17 cellular contexts compared by ENCODE assay signal in genomic region chr5:147075187-147075586, GRCh38.
DNase-seq lines count a peak whose midpoint lies in the region; ATAC-seq, FAIRE-seq and TF ChIP-seq lines count a peak whose summit lies in the region.
"Had no signal": no experiment of that assay in that cellular context is flagged by ENCODE, and none has a peak within 500 bp of the region (broad histone marks: within the 10 kb centered on the region; RNA-seq: fewer than 3 reads in every experiment).

No MANE protein-coding gene starts in this region.

- H3K36me3 Mint-ChIP-seq in CD4-positive, alpha-beta T cell (ENCODE audit: low read depth): no peaks in the 10 kb centered on the region
- H3K36me3 Mint-ChIP-seq: CD14-positive monocyte; CD8-positive, alpha-beta memory T cell had no signal

- H3K4me1 Mint-ChIP-seq in CD4-positive, alpha-beta T cell (ENCODE audit: low read depth): no peaks in the 10 kb centered on the region
- H3K4me1 Mint-ChIP-seq: CD14-positive monocyte; CD8-positive, alpha-beta memory T cell had no signal

- intact Hi-C loops in CD4-positive, alpha-beta T cell (cut with DNase I, micrococcal nuclease): no loop called here

- H3K27ac Mint-ChIP-seq in CD4-positive, alpha-beta T cell: no peak overlapping the region
- H3K27ac Mint-ChIP-seq: CD14-positive monocyte; CD8-positive, alpha-beta memory T cell; H9 had no signal

- no peak for ATAC-seq in CD4-positive, alpha-beta T cell (ENCODE audit: poor library complexity)
- ATAC-seq: GM12878 had no signal

- no peak for DNase-seq in D721Med (ENCODE audit: insufficient read length, low spot score)
- peak; percentile 83 for DNase-seq in superior temporal gyrus (ENCODE audit: extremely low spot score)
- no peak for DNase-seq in cerebellum (ENCODE audit: low spot score)
- DNase-seq in CD4-positive, alpha-beta T cell: no peak
- no peak for DNase-seq in medulla oblongata (ENCODE audit: extremely low spot score)
- DNase-seq: Caco-2; CD8-positive, alpha-beta memory T cell; DMS79; GOT3; H9; IMR-90 had no signal

- H3K27ac ChIP-seq in cingulate gyrus (ENCODE audit: low read depth, low read length) (peak overlapping the region; percentile 78), layer of hippocampus (ENCODE audit: low read depth, low read length) (peak overlapping the region; percentile 70)
- H3K27ac ChIP-seq in CD4-positive, alpha-beta T cell (ENCODE audit: low read depth, low read length): no peak overlapping the region

- FAIRE-seq in D721Med (lab: Jason Lieb, UNC): peak; percentile 6
- FAIRE-seq: A204.1, GM12878, GM18507 had no signal

- POLR2A ChIA-PET in CD4-positive, alpha-beta T cell (lab: Charles Lee): no interaction called here

- no peaks in the 10 kb centered on the region for H3K9me3 Mint-ChIP-seq in CD4-positive, alpha-beta T cell
- H3K9me3 Mint-ChIP-seq: CD8-positive, alpha-beta memory T cell; H9 had no signal

- H3K4me3 Mint-ChIP-seq in CD4-positive, alpha-beta T cell: no peak overlapping the region
- H3K4me3 Mint-ChIP-seq: CD14-positive monocyte; CD8-positive, alpha-beta memory T cell; H9 had no signal

- no peak for TF ChIP-seq CTCF in D721Med (IDR thresholded peaks at IDR 0.05; ENCODE audit: insufficient read depth, missing control alignments)
- no peak for TF ChIP-seq CTCF in CD4-positive, alpha-beta T cell (IDR thresholded peaks at IDR 0.05)

- H3K27me3 Mint-ChIP-seq in CD4-positive, alpha-beta T cell: peaks cover 8% of the 10 kb centered on the region

- no peaks in the 10 kb centered on the region for H3K9me3 ChIP-seq in CD4-positive, alpha-beta T cell (ENCODE audit: control insufficient read depth, low read length)
- H3K9me3 ChIP-seq: Caco-2 had no signal

- CTCF ChIA-PET in CD4-positive, alpha-beta T cell (lab: Charles Lee): no interaction called here

- H3K27me3 ChIP-seq in layer of hippocampus (ENCODE audit: control insufficient read depth, insufficient read depth, low read length): no peaks in the 10 kb centered on the region
- H3K27me3 ChIP-seq in CD4-positive, alpha-beta T cell (ENCODE audit: control insufficient read depth, insufficient read depth, low read length): no peaks in the 10 kb centered on the region
